ENCODE assay signal across 20 cellular contexts in genomic region chrX:126165401-126165720, GRCh38. TPM values are rescaled to one million over a fixed set of nuclear protein-coding genes. Genes with fewer than 3 reads are reported as not detected.
DNase-seq lines count a peak whose midpoint lies in the region; TF ChIP-seq lines count a peak whose summit lies in the region.
"Had no signal": no experiment of that assay in that cellular context is flagged by ENCODE, and none has a peak within 500 bp of the region (broad histone marks: within the 10 kb centered on the region; RNA-seq: fewer than 3 reads in every experiment).

No MANE protein-coding gene starts in this region.

- DNase-seq in NCI-H2196 (lab: John Stamatoyannopoulos, UW; ENCODE audit: unreplicated experiment) = peak; percentile 1
- no peak for DNase-seq in NCI-H2196 treated with DMSO at 0.1 percent for 48 hours (lab: John Stamatoyannopoulos, UW; ENCODE audit: unreplicated experiment)
- DNase-seq in dorsolateral prefrontal cortex = no peak
- peak; percentile 66 for DNase-seq in spleen
- DNase-seq in colonic mucosa = no peak
- DNase-seq in SK-N-DZ (ENCODE audit: low spot score) = no peak
- no peak for DNase-seq in NCI-H1105 treated with DMSO at 0.1 percent for 48 hours (lab: John Stamatoyannopoulos, UW)
- DNase-seq: activated naive CD4-positive, alpha-beta T cell treated with anti-CD3 and anti-CD28 coated beads, Interleukin-2, amount 10 ng/mL, durations not matched to agents 7 days and 5 days; activated T-cell treated with anti-CD3 and anti-CD28 coated beads for 4 hours; C1 segment of cervical spinal cord; DMS153; KBM-7; left colon; NCI-H2171 had no signal

- peaks cover 0 to 32% (median 0%) of the 10 kb centered on the region in 45 donors for H3K27me3 ChIP-seq in dorsolateral prefrontal cortex
- H3K27me3 ChIP-seq in spleen (replicated peaks in 1 of 7) = peaks cover 0 to 16% (median 0%) of the 10 kb centered on the region in 7 donors
- no peaks in the 10 kb centered on the region for H3K27me3 ChIP-seq in colonic mucosa
- H3K27me3 ChIP-seq: tibial nerve had no signal

- H3K36me3 ChIP-seq in mesodermal cell (ENCODE audit: control insufficient read depth, insufficient read depth, low read length) (no peaks in the 10 kb centered on the region), spleen (no peaks in the 10 kb centered on the region), colonic mucosa (no peaks in the 10 kb centered on the region)
- H3K36me3 ChIP-seq: tibial nerve had no signal

- H3K4me3 ChIP-seq in dorsolateral prefrontal cortex (peak overlapping the region in 48 of 59 donors; percentile 10 to 65 (median 44)), mesodermal cell (ENCODE audit: extremely low read depth, insufficient read depth, low read length, poor library complexity, severe bottlenecking) (peak overlapping the region; percentile 16), spleen (no peak overlapping the region), colonic mucosa (no peak overlapping the region)

- no peak for TF ChIP-seq CTCF in dorsolateral prefrontal cortex (IDR thresholded peaks at IDR 0.05 in 54 of 56, conservative IDR thresholded peaks at IDR 0.05 in 2 of 56; ENCODE audit: low read depth in 1 of 56, partially characterized antibody in 56 of 56)
- no peak for TF ChIP-seq CTCF in spleen (IDR thresholded peaks at IDR 0.05 in 8 of 11, conservative IDR thresholded peaks at IDR 0.05 in 3 of 11)
- no peak for TF ChIP-seq CTCF in colonic mucosa (IDR thresholded peaks at IDR 0.05)

- no peaks in the 10 kb centered on the region for H3K9me3 ChIP-seq in mesodermal cell (ENCODE audit: control insufficient read depth, low read length)
- H3K9me3 ChIP-seq in spleen = peaks cover 0 to 4% (median 0%) of the 10 kb centered on the region in 8 donors
- H3K9me3 ChIP-seq in colonic mucosa = no peaks in the 10 kb centered on the region
- H3K9me3 ChIP-seq: tibial nerve had no signal

- no peaks in the 10 kb centered on the region for H3K4me1 ChIP-seq in mesodermal cell (ENCODE audit: control insufficient read depth, insufficient read depth, low read length, poor library complexity, severe bottlenecking)
- H3K4me1 ChIP-seq in spleen = no peaks in the 10 kb centered on the region
- H3K4me1 ChIP-seq in colonic mucosa = no peaks in the 10 kb centered on the region
- H3K4me1 ChIP-seq: tibial nerve had no signal

- H3K27ac ChIP-seq in dorsolateral prefrontal cortex = no peak overlapping the region
- no peak overlapping the region for H3K27ac ChIP-seq in mesodermal cell (ENCODE audit: low read depth, low read length, severe bottlenecking)
- no peak overlapping the region for H3K27ac ChIP-seq in spleen
- no peak overlapping the region for H3K27ac ChIP-seq in colonic mucosa
- H3K27ac ChIP-seq: HL-60, tibial nerve had no signal

- WGBS in mesodermal cell (ENCODE audit: insufficient coverage in 2 of 2), 2 experiments = 87 to 95% methylated on average over 8 to 14 of the region's 24 CpGs
- 63 to 82% (median 73%) methylated on average over 20 to 24 of the region's 24 CpGs; no CpG with 5 or more reads in 1 of the 5 donors for WGBS in spleen, 5 donors

- intact Hi-C loops in dorsolateral prefrontal cortex (cut with DNase I) = no loop called here
- intact Hi-C loops in spleen (cut with DNase I; ENCODE audit: low total_unique reads) = no loop called here
- intact Hi-C loops in colonic mucosa (cut with DNase I) = no loop called here

- H3K9ac ChIP-seq in colonic mucosa (ENCODE audit: low read depth in 2 of 2, low read length in 2 of 2) = no peak overlapping the region

- no peak for TF ChIP-seq POLR2A in spleen (IDR thresholded peaks at IDR 0.05)

RNA-seq across cellular contexts. Expression of gene DCAF12L2, which starts 0.7 kb away (rescaled TPM):
- total RNA-seq in dorsolateral prefrontal cortex (1 to 10 TPM in 119 of 120 experiments, under 1 TPM in 1; 0.91 to 5.6 (median 3.2) TPM), spleen (not detected), colonic mucosa (under 1 TPM in 1 of 2 donors, not detected in 1; 0.08 TPM)
- polyA plus RNA-seq in mesodermal cell (2013, experiment 1 of 2) = 0.66 TPM
- 0.61 TPM for polyA plus RNA-seq in mesodermal cell (2013, experiment 2 of 2)
- polyA plus RNA-seq in spleen = under 1 TPM in 1 of 3 donors, not detected in 2; 0.06 TPM
- polyA plus RNA-seq in SK-N-DZ (2014; cell fraction: cytosol; rRNA removed) = 0.44 TPM in 1 of 2 replicates, not detected in the other
- polyA plus RNA-seq in SK-N-DZ (2014; cell fraction: nucleus; rRNA removed) = 0.43 TPM in 1 of 2 replicates, not detected in the other
- total RNA-seq: A172, dermis microvascular lymphatic vessel endothelial cell, osteoblast had no signal

Comparison
In these comparisons a context has a peak if more than half of its experiments do, and no peak if none do; other contexts are left out.
1. DNase-seq: peak in NCI-H2196 (single experiment) and spleen (single experiment); none in NCI-H2196 treated with DMSO at 0.1 percent for 48 hours (single experiment), dorsolateral prefrontal cortex (0 of 10), colonic mucosa (single experiment), SK-N-DZ (single experiment) and NCI-H1105 treated with DMSO at 0.1 percent for 48 hours (single experiment).
2. H3K4me3 ChIP-seq: peak in dorsolateral prefrontal cortex (48 of 59) and mesodermal cell (single experiment); none in spleen (0 of 8) and colonic mucosa (single experiment).